31 cellular contexts compared by ENCODE assay signal in genomic region chr20:20404546-20405092, GRCh38. TPM values are rescaled to one million over a fixed set of nuclear protein-coding genes. Genes with fewer than 3 reads are reported as not detected.
"Had no signal": no experiment of that assay in that cellular context is flagged by ENCODE, and none has a peak within 500 bp of the region (broad histone marks: within the 10 kb centered on the region; RNA-seq: fewer than 3 reads in every experiment).

No MANE protein-coding gene starts in this region.

- H3K4me3 Mint-ChIP-seq: activated CD8-positive, alpha-beta T cell treated with anti-CD3 and anti-CD28 coated beads, Interleukin-2, amount 10 ng/mL, durations not matched to agents 7 days and 5 days; activated naive CD4-positive, alpha-beta T cell treated with anti-CD3 and anti-CD28 coated beads, Interleukin-2, amount 10 ng/mL, durations not matched to agents 7 days and 5 days had no signal

- H3K4me1 ChIP-seq: ascending aorta had no signal

- ATAC-seq: activated CD8-positive, alpha-beta T cell treated with anti-CD3 and anti-CD28 coated beads, Interleukin-2, amount 10 ng/mL, durations not matched to agents 7 days and 5 days; body of pancreas had no signal

- H3K36me3 Mint-ChIP-seq: activated naive CD4-positive, alpha-beta T cell treated with anti-CD3 and anti-CD28 coated beads, Interleukin-2, amount 10 ng/mL, durations not matched to agents 7 days and 5 days had no signal

- H3K27ac ChIP-seq: ascending aorta, body of pancreas, KMS-11, Peyer's patch, RWPE1, SJCRH30, VCaP had no signal

- DNase-seq: activated CD4-positive, alpha-beta T cell treated with anti-CD3 and anti-CD28 coated beads for 4 hours; activated CD4-positive, alpha-beta T cell treated with anti-CD3 and anti-CD28 coated beads, Interleukin-2, amount 50 U/mL, for 4 hours; activated CD8-positive, alpha-beta memory T cell treated with anti-CD3 and anti-CD28 coated beads, Interleukin-2, amount 50 U/mL, for 48 hours; activated CD8-positive, alpha-beta T cell treated with anti-CD3 and anti-CD28 coated beads, Interleukin-2, amount 10 ng/mL, durations not matched to agents 7 days and 5 days; activated gamma-delta T cell treated with Interleukin-2 at 50 U/mL for 16 hours; activated naive CD4-positive, alpha-beta T cell treated with anti-CD3 and anti-CD28 coated beads, Interleukin-2, amount 10 ng/mL, durations not matched to agents 7 days and 5 days; activated T-cell treated with anti-CD3 and anti-CD28 coated beads, Interleukin-2, amount 50 U/mL, for 1 hour; amniotic stem cell; body of pancreas; central memory CD4-positive, alpha-beta T cell; MG63; MV-4-11; NCI-H1092 treated with DMSO at 0.1 percent for 48 hours; NCI-H1417 treated with DMSO at 0.1 percent for 48 hours; NCI-H1694; NCI-H2029; NCI-H2107; NCI-H2227 treated with DMSO at 0.1 percent for 48 hours; NCI-H446 treated with DMSO at 0.1 percent for 48 hours; NCI-H524 treated with DMSO at 0.1 percent for 48 hours; NCI-H774; NK-92 treated with Interleukin-12 subunit alpha and Interleukin-12 subunit beta, amount 100 ng/mL, for 24 hours; Peyer's patch; Right ventricle myocardium superior; SJCRH30; SK-N-SH had no signal

- H3K9me3 Mint-ChIP-seq: activated naive CD4-positive, alpha-beta T cell treated with anti-CD3 and anti-CD28 coated beads, Interleukin-2, amount 10 ng/mL, durations not matched to agents 7 days and 5 days had no signal

- H3K27me3 Mint-ChIP-seq: activated naive CD4-positive, alpha-beta T cell treated with anti-CD3 and anti-CD28 coated beads, Interleukin-2, amount 10 ng/mL, durations not matched to agents 7 days and 5 days had no signal

- H3K4me2 ChIP-seq: KMS-11, SK-N-SH had no signal

- H3K9me3 ChIP-seq: ascending aorta, body of pancreas, MG63, Peyer's patch, SJCRH30, SK-N-SH had no signal

- H3K9ac ChIP-seq: KMS-11, SK-N-SH had no signal

- H3K27ac Mint-ChIP-seq: activated CD8-positive, alpha-beta T cell treated with anti-CD3 and anti-CD28 coated beads, Interleukin-2, amount 10 ng/mL, durations not matched to agents 7 days and 5 days; activated naive CD4-positive, alpha-beta T cell treated with anti-CD3 and anti-CD28 coated beads, Interleukin-2, amount 10 ng/mL, durations not matched to agents 7 days and 5 days had no signal

- H3K27me3 ChIP-seq: ascending aorta, body of pancreas, MG63, Peyer's patch, SJCRH30 had no signal

- H3K36me3 ChIP-seq: MG63, SJCRH30 had no signal

- H3K4me3 ChIP-seq: ascending aorta, body of pancreas, MG63, Peyer's patch, SJCRH30 had no signal

RNA-seq across cellular contexts. Expression of gene INSM1, which starts 36.7 kb away (rescaled TPM):
- total RNA-seq: activated CD8-positive, alpha-beta T cell treated with anti-CD3 and anti-CD28 coated beads, Interleukin-2, amount 10 ng/mL, durations not matched to agents 7 days and 5 days; ascending aorta; bronchial epithelial cell; Right ventricle myocardium superior had no signal
